In the genomic region with DNA sequence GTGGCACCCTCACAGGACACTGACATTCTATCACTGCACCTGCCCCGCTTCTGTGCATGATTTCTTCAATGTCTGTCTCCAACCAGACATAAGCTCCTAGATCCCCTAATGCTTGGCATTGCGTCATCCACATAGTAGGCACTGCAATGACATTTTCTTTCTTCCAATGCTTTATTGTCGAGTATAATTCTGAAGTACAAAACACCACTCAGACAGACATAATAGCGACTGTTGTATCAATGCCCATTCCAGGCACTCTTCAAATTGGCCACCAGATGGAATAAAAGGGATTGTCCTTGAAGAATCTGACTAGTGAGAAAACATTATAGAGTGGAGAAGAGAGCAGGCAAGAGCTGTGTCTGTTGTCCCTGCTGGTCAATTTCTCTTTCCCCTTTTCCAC, we compare ENCODE assay signal across 13 cellular contexts.
DNase-seq lines count a peak whose midpoint lies in the region; ATAC-seq and TF ChIP-seq lines count a peak whose summit lies in the region.
"Had no signal": no experiment of that assay in that cellular context is flagged by ENCODE, and none has a peak within 500 bp of the region (broad histone marks: within the 10 kb centered on the region; RNA-seq: fewer than 3 reads in every experiment).

No MANE protein-coding gene starts in this region.

- no peak overlapping the region for H2BK120ac ChIP-seq in trophoblast cell (ENCODE audit: insufficient read depth, low read length, poor library complexity)

- no TSS peak for BruUV-seq in HCT116 (replicated peaks; lab: Mats Ljungman, UMichigan)

- no peak overlapping the region for H2BK12ac ChIP-seq in trophoblast cell (ENCODE audit: low read length)

- H3K27ac ChIP-seq in C4-2B (no peak overlapping the region), HCT116 (ENCODE audit: low read depth, low read length) (no peak overlapping the region), trophoblast cell (ENCODE audit: low read depth, low read length) (no peak overlapping the region)
- H3K27ac ChIP-seq: ovary, thoracic aorta had no signal

- POLR2A ChIA-PET in HCT116 (lab: Charles Lee): no interaction called here

- RAD21 ChIA-PET in HCT116 (lab: Charles Lee; ENCODE audit: low non-redundant PET in 1 of 2, low total read pairs in 2 of 2, uncharacterized antibody in 2 of 2, unreplicated experiment in 2 of 2): no interaction called here

- H3K4me2 ChIP-seq in HCT116 (ENCODE audit: low read length) (no peak overlapping the region), trophoblast cell (ENCODE audit: low read length) (no peak overlapping the region)

- ATAC-seq in HCT116: peak; percentile 39; the same call in 1 of the 2 replicates
- ATAC-seq in GM19397 (IDR thresholded peaks at IDR 0.05; ENCODE audit: unreplicated experiment): no peak
- ATAC-seq in HG03565 (IDR thresholded peaks at IDR 0.05; ENCODE audit: unreplicated experiment): no peak
- ATAC-seq: Right ventricle myocardium inferior had no signal

- TF ChIP-seq POLR2A in HCT116 (IDR thresholded peaks at IDR 0.05; ENCODE audit: borderline replicate concordance, extremely low read depth, insufficient read depth, insufficient read length) (no peak), Raji (IDR thresholded peaks at IDR 0.05; ENCODE audit: insufficient read depth, low read depth, low read length) (peak; percentile 6; the same call in 1 of the 2 replicates)

- no peak overlapping the region for H3K23ac ChIP-seq in trophoblast cell (ENCODE audit: low read length)

- H3K9me3 ChIP-seq in HCT116 (ENCODE audit: control insufficient read depth in 1 of 2, insufficient read depth in 1 of 2, low read depth in 1 of 2, low read length in 2 of 2) (no peaks in the 10 kb centered on the region), trophoblast cell (ENCODE audit: insufficient read depth, low read depth, low read length) (peaks cover 4% of the 10 kb centered on the region)
- H3K9me3 ChIP-seq: ovary, thoracic aorta had no signal

- no peak overlapping the region for H2BK5ac ChIP-seq in trophoblast cell (ENCODE audit: low read depth, low read length, poor library complexity)

- H4K20me1 ChIP-seq in HCT116 (ENCODE audit: insufficient read depth): no peaks in the 10 kb centered on the region

- H3K27me3 ChIP-seq in HCT116 (ENCODE audit: insufficient read depth, low read length): no peaks in the 10 kb centered on the region
- H3K27me3 ChIP-seq in trophoblast cell (ENCODE audit: insufficient read depth, low read length): no peaks in the 10 kb centered on the region
- H3K27me3 ChIP-seq: ovary had no signal

- H2AK5ac ChIP-seq in trophoblast cell (ENCODE audit: low read length): no peak overlapping the region

- no peak overlapping the region for H3K4me3 ChIP-seq in HCT116 (replicated peaks in 1 of 2; ENCODE audit: low read depth in 1 of 2, low read length in 2 of 2)
- H3K4me3 ChIP-seq in fibroblast of villous mesenchyme (ENCODE audit: low read depth, low read length): no peak overlapping the region
- H3K4me3 ChIP-seq in trophoblast cell (ENCODE audit: low read depth, low read length): no peak overlapping the region
- H3K4me3 ChIP-seq: ovary, thoracic aorta had no signal

- no peak overlapping the region for H3K9ac ChIP-seq in HCT116 (ENCODE audit: low read length)
- no peak overlapping the region for H3K9ac ChIP-seq in trophoblast cell (ENCODE audit: low read length)

- TF ChIP-seq CTCF in C4-2B (conservative IDR thresholded peaks at IDR 0.05): peak; percentile 28
- peak; percentile 8 to 32 (median 11); a peak in 3 of 6 replicates for TF ChIP-seq CTCF in HCT116 (IDR thresholded peaks at IDR 0.05 in 2 of 3, conservative IDR thresholded peaks at IDR 0.05 in 1 of 3; ENCODE audit: borderline replicate concordance in 1 of 3, insufficient read depth in 1 of 3, low read depth in 2 of 3, low read length in 2 of 3)
- TF ChIP-seq CTCF in fibroblast of villous mesenchyme (IDR thresholded peaks at IDR 0.05; ENCODE audit: insufficient read depth, low read depth, low read length): peak; percentile 29

- no peak overlapping the region for H3K18ac ChIP-seq in trophoblast cell (ENCODE audit: low read length)

- intact Hi-C loops in HCT116 (cut with micrococcal nuclease): loop anchor here (10.0 kb wide), 1 partner anchor 339 kb away; no protein-coding TSS in a partner anchor

- no peaks in the 10 kb centered on the region for H3K79me2 ChIP-seq in HCT116 (ENCODE audit: insufficient read depth, low read length)
- H3K79me2 ChIP-seq in trophoblast cell (ENCODE audit: control insufficient read depth, insufficient read depth, low read length, poor library complexity): no peaks in the 10 kb centered on the region

- CTCF ChIA-PET in HCT116 (lab: Charles Lee): no interaction called here

- no peak overlapping the region for H2AFZ ChIP-seq in HCT116 (ENCODE audit: low read depth, low read length, poor library complexity, severe bottlenecking)
- H2AFZ ChIP-seq in trophoblast cell (ENCODE audit: insufficient read depth, low read length, poor library complexity): no peak overlapping the region

- no peaks in the 10 kb centered on the region for H3K9me2 ChIP-seq in HCT116 (ENCODE audit: insufficient read depth)

- H4K8ac ChIP-seq in trophoblast cell (ENCODE audit: low read depth, low read length): no peak overlapping the region

- H3K36me3 ChIP-seq in HCT116 (ENCODE audit: control insufficient read depth in 1 of 2, insufficient read depth in 2 of 2, low read length in 2 of 2) (no peaks in the 10 kb centered on the region), trophoblast cell (ENCODE audit: control insufficient read depth in 1 of 2, insufficient read depth in 2 of 2, low read length in 2 of 2) (no peaks in the 10 kb centered on the region)
- H3K36me3 ChIP-seq: ovary, thoracic aorta had no signal

- H4K12ac ChIP-seq in trophoblast cell (ENCODE audit: low read depth, low read length): no peak overlapping the region

- no peak overlapping the region for H3K14ac ChIP-seq in trophoblast cell (ENCODE audit: low read length)

- H3K4me1 ChIP-seq in HCT116 (ENCODE audit: control insufficient read depth in 1 of 2, insufficient read depth in 2 of 2, low read length in 2 of 2) (peaks cover 9 to 10% of the 10 kb centered on the region in 2 experiments; a peak in 3 of 4 replicates), trophoblast cell (ENCODE audit: control insufficient read depth in 1 of 2, insufficient read depth in 2 of 2, low read length in 2 of 2) (peaks cover 4 to 5% of the 10 kb centered on the region in 2 experiments)

- no CpG with 5 or more reads among the region's 4 CpGs for WGBS in trophoblast cell (ENCODE audit: extremely low coverage, insufficient coverage, insufficient read length)

- TF ChIP-seq RAD21 in HCT116 (IDR thresholded peaks at IDR 0.05; ENCODE audit: low read depth): peak; percentile 39

- peaks cover 1% of the 10 kb centered on the region for H3K79me1 ChIP-seq in trophoblast cell (ENCODE audit: low read length)

- H4K91ac ChIP-seq in trophoblast cell (ENCODE audit: low read depth, low read length): no peak overlapping the region

- DNase-seq in HCT116 (ENCODE audit: low read depth, low spot score): no peak
- DNase-seq in fibroblast of villous mesenchyme (ENCODE audit: low read depth): no peak
- no peak for DNase-seq in trophoblast cell
- DNase-seq: activated naive CD4-positive, alpha-beta T cell treated with anti-CD3 and anti-CD28 coated beads for 36 hours; central memory CD4-positive, alpha-beta T cell; NCI-H226; ovary had no signal

- H3K4ac ChIP-seq in trophoblast cell (ENCODE audit: low read depth, low read length): no peak overlapping the region

TF ChIP-seq in HCT116, 20 proteins besides CTCF, POLR2A, EP300 and RAD21:
- TF ChIP-seq ZFX (IDR thresholded peaks at IDR 0.05): no peak
- TF ChIP-seq SP1 (IDR thresholded peaks at IDR 0.05; ENCODE audit: low read depth): no peak
- no peak for TF ChIP-seq TCF7L2 (IDR thresholded peaks at IDR 0.05; ENCODE audit: borderline replicate concordance, extremely low read depth, insufficient read depth, insufficient read length)
